ENCODE assay signal across 1 cellular context in genomic region chr2:216355738-216356137, GRCh38.
TF ChIP-seq lines count a peak whose summit lies in the region.

No MANE protein-coding gene starts in this region.

TF ChIP-seq in GM23338, 12 proteins besides CTCF, POLR2A, EP300 and RAD21 (continued from another document):
- TF ChIP-seq CREB1 (CRISPR knock-in tag; IDR thresholded peaks at IDR 0.05; ENCODE audit: low read depth) = no peak
- TF ChIP-seq REST (IDR thresholded peaks at IDR 0.05; ENCODE audit: unreplicated experiment) = no peak
- TF ChIP-seq EZH2 (IDR thresholded peaks at IDR 0.05; ENCODE audit: low read depth, unreplicated experiment) = no peak
- TF ChIP-seq EZH2phosphoT487 (IDR thresholded peaks at IDR 0.05; ENCODE audit: unreplicated experiment) = no peak
- no peak for TF ChIP-seq ZNF462 (CRISPR knock-in tag; IDR thresholded peaks at IDR 0.05)
- TF ChIP-seq ZNF114 (CRISPR knock-in tag; IDR thresholded peaks at IDR 0.05) = no peak
- no peak for TF ChIP-seq JUNB (IDR thresholded peaks at IDR 0.05; ENCODE audit: unreplicated experiment)
- no peak for TF ChIP-seq NANOG (IDR thresholded peaks at IDR 0.05; ENCODE audit: borderline replicate concordance)
- no peak for TF ChIP-seq POLR2AphosphoS5 (IDR thresholded peaks at IDR 0.05; ENCODE audit: low read depth)
- no peak for TF ChIP-seq ZNF331 (CRISPR knock-in tag; IDR thresholded peaks at IDR 0.05; ENCODE audit: low read depth)
